ENCODE assay signal across 26 cellular contexts in the genomic region with DNA sequence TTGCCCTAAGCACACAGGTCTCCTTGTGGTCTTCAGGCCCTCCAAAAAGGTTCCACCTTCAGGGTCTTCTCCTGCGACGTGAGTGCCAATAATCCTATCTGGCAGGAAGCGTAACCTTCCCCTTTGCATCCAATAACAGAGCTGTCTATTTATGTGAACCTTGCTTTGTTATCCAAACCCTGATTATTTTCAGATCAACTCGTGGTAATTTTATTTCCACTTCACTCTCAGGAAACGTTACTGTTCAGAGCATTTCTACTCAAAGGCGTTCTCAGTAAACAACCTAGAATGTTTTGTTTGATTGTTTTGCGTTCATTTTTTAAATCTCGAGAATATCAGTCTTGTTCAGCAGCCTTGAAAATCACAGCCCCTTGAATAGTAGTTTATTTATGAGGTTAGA.
A peak's percentile ranks its signal among the peaks of the same experiment; 100 is the strongest.
DNase-seq lines count a peak whose midpoint lies in the region; ATAC-seq, FAIRE-seq and TF ChIP-seq lines count a peak whose summit lies in the region.
"Had no signal": no experiment of that assay in that cellular context is flagged by ENCODE, and none has a peak within 500 bp of the region (broad histone marks: within the 10 kb centered on the region; RNA-seq: fewer than 3 reads in every experiment).

No MANE protein-coding gene starts in this region.

- H2BK5ac ChIP-seq in mesendoderm (ENCODE audit: low read length) = no peak overlapping the region

- peaks cover 0 to 5% of the 10 kb centered on the region in 2 donors for H3K36me3 Mint-ChIP-seq in stimulated activated naive B cell treated with anti-CD40 and anti-IgM and Interleukin-4, amounts not matched to agents 10 μg/mL and 1 μg/mL and 100 μg/mL, for 72 hours
- H3K36me3 Mint-ChIP-seq: CD8-positive, alpha-beta T cell had no signal

- H2AK5ac ChIP-seq in mesendoderm (ENCODE audit: low read length) = no peak overlapping the region

- H2BK15ac ChIP-seq in mesendoderm (replicated peaks; ENCODE audit: low read depth) = no peak overlapping the region

- H3K23ac ChIP-seq in mesendoderm (ENCODE audit: low read length) = no peak overlapping the region

- dilution Hi-C loops in keratinocyte (cut with MboI; ENCODE audit: extremely low pct_ligation_motif_present, low sequenced_read_pairs) = no loop called here

- no peaks in the 10 kb centered on the region for H3K79me1 ChIP-seq in mesendoderm (ENCODE audit: low read length)

- H3K9me3 Mint-ChIP-seq in stimulated activated naive B cell treated with anti-CD40 and anti-IgM and Interleukin-4, amounts not matched to agents 10 μg/mL and 1 μg/mL and 100 μg/mL, for 72 hours = peaks cover 6 to 8% of the 10 kb centered on the region in 2 donors
- H3K9me3 Mint-ChIP-seq: CD4-positive, alpha-beta T cell; CD8-positive, alpha-beta T cell had no signal

- no peaks in the 10 kb centered on the region for H3K79me2 ChIP-seq in keratinocyte (ENCODE audit: control insufficient read depth, insufficient read depth, low read length)
- no peaks in the 10 kb centered on the region for H3K79me2 ChIP-seq in mesendoderm (ENCODE audit: control insufficient read depth, insufficient read depth, low read length)

- no peak overlapping the region for H3K4me3 Mint-ChIP-seq in stimulated activated naive B cell treated with anti-CD40 and anti-IgM and Interleukin-4, amounts not matched to agents 10 μg/mL and 1 μg/mL and 100 μg/mL, for 72 hours
- H3K4me3 Mint-ChIP-seq: B cell; CD4-positive, alpha-beta T cell; CD8-positive, alpha-beta T cell had no signal

- no peak overlapping the region for H4K5ac ChIP-seq in mesendoderm (ENCODE audit: low read length)

- no peaks in the 10 kb centered on the region for H3K27me3 ChIP-seq in keratinocyte (ENCODE audit: control insufficient read depth, extremely low read depth, insufficient read depth, low read length)
- no peaks in the 10 kb centered on the region for H3K27me3 ChIP-seq in mesendoderm (ENCODE audit: insufficient read depth, low read length, poor library complexity)
- H3K27me3 ChIP-seq: BLaER1 treated with 17β-estradiol and CSF1 and Interleukin-3, amounts not matched to agents 10 nM and 100 nM had no signal

- H3K9ac ChIP-seq in keratinocyte (ENCODE audit: control insufficient read depth, extremely low read depth, insufficient read depth, low read length) = no peak overlapping the region
- H3K9ac ChIP-seq in mesendoderm (ENCODE audit: low read length) = no peak overlapping the region

- H4K20me1 ChIP-seq in keratinocyte (ENCODE audit: control insufficient read depth, extremely low read depth, insufficient read depth, low read length) = no peaks in the 10 kb centered on the region
- H4K20me1 ChIP-seq: BLaER1 treated with 17β-estradiol and CSF1 and Interleukin-3, amounts not matched to agents 10 nM and 100 nM had no signal

- H2AFZ ChIP-seq in keratinocyte (ENCODE audit: control insufficient read depth, low read length) = no peak overlapping the region

- WGBS in mesendoderm (ENCODE audit: extremely low coverage, insufficient coverage, low lambda C conversion rate) = no CpG with 5 or more reads among the region's 8 CpGs

- H3K4me3 ChIP-seq in keratinocyte (ENCODE audit: control insufficient read depth in 2 of 3, extremely low read depth in 1 of 3, insufficient read depth in 2 of 3, low read depth in 1 of 3, low read length in 3 of 3) (no peak overlapping the region), mesendoderm (ENCODE audit: low read length) (no peak overlapping the region)
- H3K4me3 ChIP-seq: A549; BLaER1 treated with 17β-estradiol and CSF1 and Interleukin-3, amounts not matched to agents 10 nM and 100 nM; GM12878 had no signal

- FAIRE-seq in keratinocyte (lab: Jason Lieb, UNC) = peak; percentile 61
- FAIRE-seq: A549, GM12878, GM12892, GM18507 had no signal

- H3K27ac Mint-ChIP-seq in stimulated activated naive B cell treated with anti-CD40 and anti-IgM and Interleukin-4, amounts not matched to agents 10 μg/mL and 1 μg/mL and 100 μg/mL, for 72 hours = peak overlapping the region; percentile 85
- H3K27ac Mint-ChIP-seq: CD4-positive, alpha-beta T cell; CD8-positive, alpha-beta T cell had no signal

- H3K56ac ChIP-seq in mesendoderm (ENCODE audit: low read length) = no peak overlapping the region

- no peak for TF ChIP-seq CTCF in keratinocyte (optimal IDR thresholded peaks at IDR 0.05 in 1 of 3, IDR thresholded peaks at IDR 0.05 in 1 of 3, conservative IDR thresholded peaks at IDR 0.05 in 1 of 3; ENCODE audit: extremely low read depth in 1 of 3, insufficient read depth in 2 of 3, low read length in 3 of 3)

- DNase-seq in COLO829 (ENCODE audit: low spot score) = peak; percentile 58
- peak; percentile 62 for DNase-seq in SK-MEL-5 (ENCODE audit: low read depth, low spot score)
- DNase-seq in keratinocyte (ENCODE audit: low read depth, low spot score) = no peak
- DNase-seq in stimulated activated naive B cell treated with anti-CD40 and anti-IgM and Interleukin-4, amounts not matched to agents 10 μg/mL and 1 μg/mL and 100 μg/mL, for 72 hours = no peak
- DNase-seq in mesendoderm = no peak
- DNase-seq: AML-193; CD4-positive, alpha-beta T cell; CD8-positive, alpha-beta T cell; COR-L47; DMS 273 treated with DMSO at 0.1 percent for 48 hours; DMS153; DMS53; DMS79; DND-41; EL; GDM1 had no signal

- H3K4me2 ChIP-seq in keratinocyte (ENCODE audit: control insufficient read depth, extremely low read depth, insufficient read depth, low read depth, low read length) = no peak overlapping the region
- H3K4me2 ChIP-seq in mesendoderm (ENCODE audit: low read length) = no peak overlapping the region
- H3K4me2 ChIP-seq: A549 had no signal

- no peaks in the 10 kb centered on the region for H3K9me3 ChIP-seq in keratinocyte (ENCODE audit: control insufficient read depth, low read depth, low read length)
- H3K9me3 ChIP-seq: A549 had no signal

- H3K4me1 Mint-ChIP-seq in stimulated activated naive B cell treated with anti-CD40 and anti-IgM and Interleukin-4, amounts not matched to agents 10 μg/mL and 1 μg/mL and 100 μg/mL, for 72 hours = peaks cover 25 to 37% of the 10 kb centered on the region in 2 donors

- no peak overlapping the region for H3K27ac ChIP-seq in keratinocyte (ENCODE audit: control insufficient read depth, insufficient read depth, low read length)
- H3K27ac ChIP-seq in mesendoderm (ENCODE audit: low read depth, low read length) = no peak overlapping the region
- H3K27ac ChIP-seq: 22Rv1, A549, C4-2B had no signal

- in situ Hi-C loops in SK-MEL-5 (cut with HindIII; ENCODE audit: low pct_unique_long_range_greater_than_20kb, low sequenced_read_pairs) = no loop called here

- no peak overlapping the region for H2BK120ac ChIP-seq in mesendoderm (ENCODE audit: low read depth, low read length)

- no peaks in the 10 kb centered on the region for H3K9me1 ChIP-seq in keratinocyte (ENCODE audit: control insufficient read depth, extremely low read depth, insufficient read depth, low read length)

- H3K4ac ChIP-seq in mesendoderm (ENCODE audit: low read depth, low read length) = no peak overlapping the region

- H3K27me3 Mint-ChIP-seq in stimulated activated naive B cell treated with anti-CD40 and anti-IgM and Interleukin-4, amounts not matched to agents 10 μg/mL and 1 μg/mL and 100 μg/mL, for 72 hours = no peaks in the 10 kb centered on the region
- H3K27me3 Mint-ChIP-seq: B cell; CD4-positive, alpha-beta T cell had no signal

- H3K4me1 ChIP-seq in keratinocyte (ENCODE audit: control insufficient read depth, extremely low read depth, insufficient read depth, low read length) (peaks cover 6% of the 10 kb centered on the region), mesendoderm (ENCODE audit: control insufficient read depth, low read depth, low read length) (no peaks in the 10 kb centered on the region)
- H3K4me1 ChIP-seq: A549 had no signal

- no peak overlapping the region for H4K8ac ChIP-seq in mesendoderm (ENCODE audit: low read depth, low read length)

- H3K18ac ChIP-seq in mesendoderm (ENCODE audit: low read length) = no peak overlapping the region

- H3K36me3 ChIP-seq in keratinocyte (ENCODE audit: control insufficient read depth in 2 of 2, extremely low read depth in 1 of 2, insufficient read depth in 2 of 2, low read length in 2 of 2) (no peaks in the 10 kb centered on the region), mesendoderm (ENCODE audit: control insufficient read depth, insufficient read depth, low read length) (no peaks in the 10 kb centered on the region)
- H3K36me3 ChIP-seq: BLaER1 treated with 17β-estradiol and CSF1 and Interleukin-3, amounts not matched to agents 10 nM and 100 nM had no signal

- no peak for ATAC-seq in stimulated activated naive B cell treated with anti-CD40 and anti-IgM and Interleukin-4, amounts not matched to agents 10 μg/mL and 1 μg/mL and 100 μg/mL, for 72 hours (replicated peaks)
- no peak for ATAC-seq in GM21576 (IDR thresholded peaks at IDR 0.05; ENCODE audit: unreplicated experiment)
- ATAC-seq in GM21825 (IDR thresholded peaks at IDR 0.05; ENCODE audit: unreplicated experiment) = no peak
- ATAC-seq: A549; CD8-positive, alpha-beta T cell had no signal

Comparison
In these comparisons a context has a peak if more than half of its experiments do, and no peak if none do; other contexts are left out.
1. DNase-seq: peak in COLO829 (single experiment) and SK-MEL-5 (single experiment); none in keratinocyte (single experiment), stimulated activated naive B cell treated with anti-CD40 and anti-IgM and Interleukin-4, amounts not matched to agents 10 μg/mL and 1 μg/mL and 100 μg/mL, for 72 hours (single experiment) and mesendoderm (single experiment).